In genomic region chr2:16321872-16322271, GRCh38 we compare ENCODE assay signal across 12 cellular contexts.
DNase-seq lines count a peak whose midpoint lies in the region; ATAC-seq and TF ChIP-seq lines count a peak whose summit lies in the region.
"Had no signal": no experiment of that assay in that cellular context is flagged by ENCODE, and none has a peak within 500 bp of the region (broad histone marks: within the 10 kb centered on the region; RNA-seq: fewer than 3 reads in every experiment).

No MANE protein-coding gene starts in this region.

- H3K27ac Mint-ChIP-seq in activated naive CD8-positive, alpha-beta T cell treated with anti-CD3 and anti-CD28 coated beads, Interleukin-2, amount 50 U/mL, for 24 hours = no peak overlapping the region
- H3K27ac Mint-ChIP-seq: HFFc6; stimulated activated naive B cell treated with anti-CD40 and anti-IgM and Interleukin-4, amounts not matched to agents 10 μg/mL and 1 μg/mL and 100 μg/mL, for 72 hours had no signal

- intact Hi-C loops in head of caudate nucleus (cut with DNase I) = loop anchor here (5.0 kb wide), 1 partner anchor 250 kb away; no protein-coding TSS in a partner anchor

- H3K4me3 ChIP-seq in NB4 (ENCODE audit: low read depth, low read length) = no peak overlapping the region
- H3K4me3 ChIP-seq: MG63 had no signal

- TF ChIP-seq CTCF in NB4 (IDR thresholded peaks at IDR 0.05; ENCODE audit: low read depth, low read length) = peak; percentile 25

- DNase-seq in NCI-H82 (lab: John Stamatoyannopoulos, UW) = peak; percentile 36
- no peak for DNase-seq in NCI-H82 treated with DMSO at 0.1 percent for 48 hours (lab: John Stamatoyannopoulos, UW; ENCODE audit: unreplicated experiment)
- peak; percentile 17 for DNase-seq in NB4 (ENCODE audit: low read depth)
- peak in 22 of 42 donors; percentile 19 to 75 (median 42) for DNase-seq in head of caudate nucleus
- DNase-seq in superior temporal gyrus (ENCODE audit: extremely low spot score) = peak; percentile 75
- no peak for DNase-seq in mesenteric fat pad (ENCODE audit: low spot score)
- DNase-seq in activated naive CD8-positive, alpha-beta T cell treated with anti-CD3 and anti-CD28 coated beads, Interleukin-2, amount 50 U/mL, for 24 hours = no peak
- DNase-seq: activated CD4-positive, CD25-positive, alpha-beta regulatory T cell; HFFc6; MG63; stimulated activated naive B cell treated with anti-CD40 and anti-IgM and Interleukin-4, amounts not matched to agents 10 μg/mL and 1 μg/mL and 100 μg/mL, for 72 hours had no signal

- no peaks in the 10 kb centered on the region for H3K9me3 Mint-ChIP-seq in activated naive CD8-positive, alpha-beta T cell treated with anti-CD3 and anti-CD28 coated beads, Interleukin-2, amount 50 U/mL, for 24 hours
- H3K9me3 Mint-ChIP-seq: stimulated activated naive B cell treated with anti-CD40 and anti-IgM and Interleukin-4, amounts not matched to agents 10 μg/mL and 1 μg/mL and 100 μg/mL, for 72 hours had no signal

- H3K4me1 Mint-ChIP-seq in activated naive CD8-positive, alpha-beta T cell treated with anti-CD3 and anti-CD28 coated beads, Interleukin-2, amount 50 U/mL, for 24 hours = no peaks in the 10 kb centered on the region

- no peaks in the 10 kb centered on the region for H3K36me3 Mint-ChIP-seq in activated naive CD8-positive, alpha-beta T cell treated with anti-CD3 and anti-CD28 coated beads, Interleukin-2, amount 50 U/mL, for 24 hours (ENCODE audit: low read depth)
- H3K36me3 Mint-ChIP-seq: stimulated activated naive B cell treated with anti-CD40 and anti-IgM and Interleukin-4, amounts not matched to agents 10 μg/mL and 1 μg/mL and 100 μg/mL, for 72 hours had no signal

- no peak for TF ChIP-seq POLR2A in NB4 (IDR thresholded peaks at IDR 0.05; ENCODE audit: extremely low read depth, insufficient read length)

- no peaks in the 10 kb centered on the region for H3K27me3 Mint-ChIP-seq in activated naive CD8-positive, alpha-beta T cell treated with anti-CD3 and anti-CD28 coated beads, Interleukin-2, amount 50 U/mL, for 24 hours

- H3K4me3 Mint-ChIP-seq in activated naive CD8-positive, alpha-beta T cell treated with anti-CD3 and anti-CD28 coated beads, Interleukin-2, amount 50 U/mL, for 24 hours = no peak overlapping the region
- H3K4me3 Mint-ChIP-seq: HFFc6; stimulated activated naive B cell treated with anti-CD40 and anti-IgM and Interleukin-4, amounts not matched to agents 10 μg/mL and 1 μg/mL and 100 μg/mL, for 72 hours had no signal

- ATAC-seq in activated naive CD8-positive, alpha-beta T cell treated with anti-CD3 and anti-CD28 coated beads, Interleukin-2, amount 50 U/mL, for 24 hours = no peak
- no peak for ATAC-seq in HG02759 (IDR thresholded peaks at IDR 0.05; ENCODE audit: unreplicated experiment)
- ATAC-seq: stimulated activated naive B cell treated with anti-CD40 and anti-IgM and Interleukin-4, amounts not matched to agents 10 μg/mL and 1 μg/mL and 100 μg/mL, for 72 hours had no signal

Comparison
In these comparisons a context has a peak if more than half of its experiments do, and no peak if none do; other contexts are left out.
1. DNase-seq: peak in NCI-H82 (single experiment), NB4 (single experiment), head of caudate nucleus (22 of 42) and superior temporal gyrus (single experiment); none in NCI-H82 treated with DMSO at 0.1 percent for 48 hours (single experiment), mesenteric fat pad (single experiment) and activated naive CD8-positive, alpha-beta T cell treated with anti-CD3 and anti-CD28 coated beads, Interleukin-2, amount 50 U/mL, for 24 hours (single experiment).